ENCODE assay signal across 18 cellular contexts in genomic region chr6:89566011-89566775, GRCh38.
DNase-seq lines count a peak whose midpoint lies in the region; ATAC-seq, FAIRE-seq and TF ChIP-seq lines count a peak whose summit lies in the region.
"Had no signal": no experiment of that assay in that cellular context is flagged by ENCODE, and none has a peak within 500 bp of the region (broad histone marks: within the 10 kb centered on the region; RNA-seq: fewer than 3 reads in every experiment).

No MANE protein-coding gene starts in this region.

- no peaks in the 10 kb centered on the region for H3K9me3 Mint-ChIP-seq in activated CD4-positive, alpha-beta memory T cell treated with anti-CD3 and anti-CD28 coated beads for 36 hours
- H3K9me3 Mint-ChIP-seq: CD4-positive, alpha-beta T cell had no signal

- ATAC-seq in HG03095 (IDR thresholded peaks at IDR 0.05; ENCODE audit: unreplicated experiment), result no peak

- H3K79me1 ChIP-seq in H1 (ENCODE audit: low read depth, low read length), result no peaks in the 10 kb centered on the region
- no peaks in the 10 kb centered on the region for H3K79me1 ChIP-seq in neuronal stem cell (ENCODE audit: low read depth, low read length)

- no peak for TF ChIP-seq POLR2A in H1 (IDR thresholded peaks at IDR 0.05; ENCODE audit: control extremely low read depth in 1 of 2, low read depth in 2 of 2, low read length in 2 of 2)

- H4K8ac ChIP-seq in H1 (ENCODE audit: extremely low read depth, insufficient read depth, low read length) (no peak overlapping the region; the same call in 1 of the 2 replicates), neuronal stem cell (ENCODE audit: low read depth, low read length) (no peak overlapping the region)

- H3K27me3 ChIP-seq in HUES64 (ENCODE audit: insufficient read depth, low read length), result no peaks in the 10 kb centered on the region
- no peaks in the 10 kb centered on the region for H3K27me3 ChIP-seq in H1 (replicated peaks in 1 of 4; ENCODE audit: control insufficient read depth in 3 of 4, extremely low read depth in 1 of 4, insufficient read depth in 3 of 4, low read length in 3 of 4)
- H3K27me3 ChIP-seq in neuronal stem cell (ENCODE audit: control insufficient read depth in 3 of 3, insufficient read depth in 3 of 3, low read depth in 1 of 3, low read length in 3 of 3), result no peaks in the 10 kb centered on the region

- no peak overlapping the region for H3K56ac ChIP-seq in H1 (replicated peaks; ENCODE audit: insufficient read length, low read depth, low read length)

- no peak for TF ChIP-seq RAD21 in H1 (IDR thresholded peaks at IDR 0.05 in 1 of 2, conservative IDR thresholded peaks at IDR 0.05 in 1 of 2; ENCODE audit: low read depth in 2 of 2, low read length in 2 of 2)

- H3K27me3 Mint-ChIP-seq in activated CD4-positive, alpha-beta memory T cell treated with anti-CD3 and anti-CD28 coated beads for 36 hours, result no peaks in the 10 kb centered on the region
- H3K27me3 Mint-ChIP-seq: B cell; CD4-positive, alpha-beta T cell had no signal

- H3K4ac ChIP-seq in H1 (replicated peaks; ENCODE audit: insufficient read length, low read depth, low read length) (no peak overlapping the region), neuronal stem cell (ENCODE audit: low read length) (peak overlapping the region; percentile 31)

- no peaks in the 10 kb centered on the region for H3K36me3 Mint-ChIP-seq in activated CD4-positive, alpha-beta memory T cell treated with anti-CD3 and anti-CD28 coated beads for 36 hours

- H3K23ac ChIP-seq in H1 (ENCODE audit: insufficient read length), result no peak overlapping the region
- H3K23ac ChIP-seq in neuronal stem cell (ENCODE audit: low read depth, low read length, poor library complexity), result no peak overlapping the region

- H3K23me2 ChIP-seq in H1 (ENCODE audit: low read depth, low read length), result no peaks in the 10 kb centered on the region

- H3K18ac ChIP-seq in H1 (ENCODE audit: extremely low read depth, low read length) (no peak overlapping the region), neuronal stem cell (ENCODE audit: low read length) (peak overlapping the region; percentile 53)

- peaks cover 9% of the 10 kb centered on the region; the same call in 1 of the 2 replicates for H3K4me1 ChIP-seq in HUES64 (ENCODE audit: insufficient read depth, low read length)
- peaks cover 0 to 12% (median 4%) of the 10 kb centered on the region in 4 experiments; a peak in 3 of 7 replicates for H3K4me1 ChIP-seq in H1 (replicated peaks in 1 of 4; ENCODE audit: control insufficient read depth in 3 of 4, insufficient read depth in 4 of 4, low read length in 3 of 4)
- peaks cover 46 to 52% of the 10 kb centered on the region in 2 donors for H3K4me1 ChIP-seq in neuronal stem cell (ENCODE audit: control insufficient read depth in 2 of 2, insufficient read depth in 1 of 2, low read depth in 1 of 2, low read length in 2 of 2)

- H2BK15ac ChIP-seq in H1 (ENCODE audit: low read length), result no peak overlapping the region
- H2BK15ac ChIP-seq in neuronal stem cell (ENCODE audit: low read length), result peak overlapping the region; percentile 13

- H2BK120ac ChIP-seq in H1 (replicated peaks; ENCODE audit: low read depth, low read length), result no peak overlapping the region
- H2BK120ac ChIP-seq in neuronal stem cell (ENCODE audit: low read depth, low read length), result peak overlapping the region; percentile 32

- no peak overlapping the region for H3K27ac Mint-ChIP-seq in activated CD4-positive, alpha-beta memory T cell treated with anti-CD3 and anti-CD28 coated beads for 36 hours
- H3K27ac Mint-ChIP-seq: B cell; CD4-positive, alpha-beta T cell had no signal

- intact Hi-C loops in activated CD4-positive, alpha-beta memory T cell treated with anti-CD3 and anti-CD28 coated beads for 36 hours (cut with micrococcal nuclease), result no loop called here

- no peaks in the 10 kb centered on the region for H3K9me3 ChIP-seq in HUES64 (ENCODE audit: insufficient read depth, low read depth, low read length)
- H3K9me3 ChIP-seq in H1 (ENCODE audit: insufficient read depth in 2 of 2, low read depth in 1 of 2, low read length in 1 of 2), result no peaks in the 10 kb centered on the region
- H3K9me3 ChIP-seq in neuronal stem cell (replicated peaks in 1 of 2; ENCODE audit: control insufficient read depth in 2 of 2, insufficient read depth in 1 of 2, low read depth in 1 of 2, low read length in 2 of 2), result no peaks in the 10 kb centered on the region

- FAIRE-seq in H1 (lab: Jason Lieb, UNC), result no peak
- FAIRE-seq: GM19239 had no signal

- no peaks in the 10 kb centered on the region for H3K4me1 Mint-ChIP-seq in activated CD4-positive, alpha-beta memory T cell treated with anti-CD3 and anti-CD28 coated beads for 36 hours (ENCODE audit: low read depth)
- H3K4me1 Mint-ChIP-seq: B cell had no signal

- H4K20me1 ChIP-seq in H1 (replicated peaks in 1 of 2; ENCODE audit: control insufficient read depth in 1 of 2, insufficient read depth in 2 of 2, low read length in 2 of 2), result no peaks in the 10 kb centered on the region

- CTCF ChIA-PET in H1 (lab: Charles Lee; ENCODE audit: partially characterized antibody), result interaction anchor here (0.7 to 2.2 kb wide), 4 partner anchors 15 to 329 kb away, joined by 3 to 5 read pairs (median 4); no protein-coding TSS in a partner anchor
- CTCF ChIA-PET in activated CD4-positive, alpha-beta memory T cell treated with anti-CD3 and anti-CD28 coated beads for 36 hours (lab: Charles Lee), result no interaction called here

- H3K79me2 ChIP-seq in H1 (ENCODE audit: control insufficient read depth in 1 of 2, insufficient read depth in 2 of 2, low read length in 2 of 2), result no peaks in the 10 kb centered on the region

- H2AFZ ChIP-seq in H1 (ENCODE audit: low read length) (no peak overlapping the region), neuronal stem cell (ENCODE audit: low read length) (peak overlapping the region; percentile 57)

- H2BK5ac ChIP-seq in H1 (ENCODE audit: low read depth, low read length) (0 out of 2 replicates have a peak overlapping the region, but pooled peaks have one; percentile 1), neuronal stem cell (ENCODE audit: low read length) (peak overlapping the region; percentile 80)

- H2BK12ac ChIP-seq in H1 (ENCODE audit: low read depth, low read length), result peak overlapping the region; percentile 77; the same call in 1 of the 2 replicates
- peak overlapping the region; percentile 35 for H2BK12ac ChIP-seq in neuronal stem cell (ENCODE audit: low read length)

- H3K9ac ChIP-seq in HUES64 (ENCODE audit: low read depth, low read length) (peak overlapping the region; percentile 33; the same call in 1 of the 2 replicates), H1 (replicated peaks in 1 of 4; ENCODE audit: extremely low read depth in 1 of 4, low read depth in 3 of 4, low read length in 3 of 4) (peak overlapping the region in 2 of 4 experiments; percentile 20 to 40; a peak in 1 of 7 replicates), neuronal stem cell (ENCODE audit: low read depth, low read length, poor library complexity) (no peak overlapping the region)

- H3K14ac ChIP-seq in H1 (ENCODE audit: insufficient read length) (no peak overlapping the region), neuronal stem cell (ENCODE audit: low read length) (no peak overlapping the region)

- H2BK20ac ChIP-seq in H1 (ENCODE audit: low read length), result no peak overlapping the region

- POLR2A ChIA-PET in H1 (lab: Charles Lee; ENCODE audit: partially characterized antibody), result interaction anchor here (1.3 kb wide), 1 partner anchor 10 kb away, joined by 3 read pairs; no protein-coding TSS in a partner anchor
- POLR2A ChIA-PET in activated CD4-positive, alpha-beta memory T cell treated with anti-CD3 and anti-CD28 coated beads for 36 hours (lab: Charles Lee), result no interaction called here

- no peak for TF ChIP-seq EP300 in H1 (IDR thresholded peaks at IDR 0.05; ENCODE audit: borderline replicate concordance in 1 of 2, low read depth in 2 of 2, low read length in 2 of 2)

- TF ChIP-seq CTCF in H1 (IDR thresholded peaks at IDR 0.05; ENCODE audit: control extremely low read depth in 1 of 3, insufficient read depth in 1 of 3, low read depth in 1 of 3, low read length in 3 of 3), result no peak

- H3K4me3 ChIP-seq in HUES64 (ENCODE audit: low read length) (no peak overlapping the region), H1 (ENCODE audit: extremely low read depth in 1 of 4, insufficient read depth in 2 of 4, low read depth in 3 of 4, low read length in 4 of 4) (no peak overlapping the region), neuronal stem cell (ENCODE audit: low read length in 2 of 2) (peak overlapping the region in 1 of 2 donors; percentile 30)

- H3K4me3 Mint-ChIP-seq in activated CD4-positive, alpha-beta memory T cell treated with anti-CD3 and anti-CD28 coated beads for 36 hours, result no peak overlapping the region
- H3K4me3 Mint-ChIP-seq: B cell; CD4-positive, alpha-beta T cell had no signal

- H3K4me2 ChIP-seq in H1 (ENCODE audit: insufficient read depth in 1 of 2, low read depth in 2 of 2, low read length in 2 of 2) (no peak overlapping the region), neuronal stem cell (ENCODE audit: insufficient read depth, low read length, poor library complexity, severe bottlenecking) (peak overlapping the region; percentile 15)

- peak; percentile 36 for DNase-seq in NCI-H524 treated with DMSO at 0.1 percent for 48 hours (lab: John Stamatoyannopoulos, UW)
- DNase-seq in H1 (ENCODE audit: low read depth in 1 of 2, low spot score in 2 of 2), result no peak
- peak; percentile 9 for DNase-seq in neuronal stem cell (ENCODE audit: low spot score)
- DNase-seq in NK-92 (lab: John Stamatoyannopoulos, UW; ENCODE audit: unreplicated experiment), result no peak
- no peak for DNase-seq in activated CD8-positive, alpha-beta memory T cell treated with anti-CD3 and anti-CD28 coated beads, Interleukin-2, amount 50 U/mL, for 48 hours
- DNase-seq in activated CD4-positive, alpha-beta memory T cell treated with anti-CD3 and anti-CD28 coated beads for 36 hours, result no peak
- DNase-seq: Calu3; CD4-positive, alpha-beta T cell; DND-41; GF-D8; KBM-7; NCI-H1048; NCI-H510A; Right ventricle myocardium superior had no signal

- no peak overlapping the region for H4K5ac ChIP-seq in H1 (ENCODE audit: insufficient read length, low read depth, low read length)

- WGBS in HUES64, result 94% methylated on average over 10 of the region's 10 CpGs
- 93% methylated on average over 10 of the region's 10 CpGs; no CpG with 5 or more reads in 1 of the 2 experiments for WGBS in H1 (ENCODE audit: extremely low coverage in 1 of 2, insufficient coverage in 1 of 2, insufficient read length in 1 of 2, insufficient replicate concordance in 2 of 2, low coverage in 1 of 2, low lambda C conversion rate in 2 of 2, missing lambda C conversion rate in 1 of 2), 2 experiments
- WGBS in neuronal stem cell (ENCODE audit: extremely low coverage in 2 of 2, insufficient read length in 2 of 2, insufficient replicate concordance in 1 of 2), 2 donors, result no CpG with 5 or more reads among the region's 10 CpGs

- H3K27ac ChIP-seq in HUES64 (ENCODE audit: low read depth, low read length) (no peak overlapping the region), H1 (ENCODE audit: low read depth, low read length) (no peak overlapping the region), neuronal stem cell (replicated peaks; ENCODE audit: low read length) (peak overlapping the region; percentile 94)

- no peak overlapping the region for H2AK5ac ChIP-seq in H1 (ENCODE audit: low read depth, low read length)
- peak overlapping the region; percentile 66 for H2AK5ac ChIP-seq in neuronal stem cell (ENCODE audit: low read depth, low read length)

- H4K91ac ChIP-seq in H1 (replicated peaks; ENCODE audit: insufficient read length, low read length), result no peak overlapping the region
- H4K91ac ChIP-seq in neuronal stem cell (ENCODE audit: low read depth, low read length, poor library complexity), result peak overlapping the region; percentile 81

- no peaks in the 10 kb centered on the region for H3K36me3 ChIP-seq in HUES64 (ENCODE audit: insufficient read depth, low read length)
- H3K36me3 ChIP-seq in H1 (ENCODE audit: control insufficient read depth in 2 of 4, insufficient read depth in 4 of 4, low read length in 3 of 4), result no peaks in the 10 kb centered on the region
- peaks cover 0 to 2% of the 10 kb centered on the region in 2 donors for H3K36me3 ChIP-seq in neuronal stem cell (replicated peaks in 1 of 2; ENCODE audit: control insufficient read depth in 2 of 2, insufficient read depth in 2 of 2, low read length in 2 of 2)

Comparison
In these comparisons a context has a peak if more than half of its experiments do, and no peak if none do; other contexts are left out.
1. DNase-seq: peak in NCI-H524 treated with DMSO at 0.1 percent for 48 hours (single experiment) and neuronal stem cell (single experiment); none in H1 (0 of 2), NK-92 (single experiment), activated CD8-positive, alpha-beta memory T cell treated with anti-CD3 and anti-CD28 coated beads, Interleukin-2, amount 50 U/mL, for 48 hours (single experiment) and activated CD4-positive, alpha-beta memory T cell treated with anti-CD3 and anti-CD28 coated beads for 36 hours (single experiment).